1 cellular context compared by ENCODE assay signal in genomic region chr20:32990426-32990825, GRCh38.
TF ChIP-seq lines count a peak whose summit lies in the region.

No MANE protein-coding gene starts in this region.

TF ChIP-seq in K562, 482 proteins besides CTCF, POLR2A, EP300 and RAD21:
- TF ChIP-seq HNRNPL (IDR thresholded peaks at IDR 0.05; ENCODE audit: low read depth, low read length) (no peak), ESRRA (IDR thresholded peaks at IDR 0.05; ENCODE audit: borderline replicate concordance, low read depth) (no peak), TFE3 (CRISPR knock-in tag; IDR thresholded peaks at IDR 0.05) (peak; percentile 28; the same call in 1 of the 2 replicates), FOXK1 (CRISPR knock-in tag; IDR thresholded peaks at IDR 0.05; ENCODE audit: borderline replicate concordance) (no peak), ZNF561 (CRISPR knock-in tag; conservative IDR thresholded peaks at IDR 0.05) (no peak), YY1 (IDR thresholded peaks at IDR 0.05; ENCODE audit: borderline replicate concordance in 1 of 3, control insufficient read depth in 1 of 3, extremely low read depth in 1 of 3, insufficient read depth in 3 of 3, insufficient read length in 1 of 3, insufficient replicate concordance in 2 of 3, low read depth in 1 of 3, low read length in 2 of 3) (peak in 1 of 3 experiments; percentile 16)
